Comparison of ENCODE assay signal across 20 cellular contexts in genomic region chr5:75473463-75473862, GRCh38. TPM values are rescaled to one million over a fixed set of nuclear protein-coding genes. Genes with fewer than 3 reads are reported as not detected.
DNase-seq lines count a peak whose midpoint lies in the region; ATAC-seq, FAIRE-seq and TF ChIP-seq lines count a peak whose summit lies in the region.
"Had no signal": no experiment of that assay in that cellular context is flagged by ENCODE, and none has a peak within 500 bp of the region (broad histone marks: within the 10 kb centered on the region; RNA-seq: fewer than 3 reads in every experiment).

No MANE protein-coding gene starts in this region.

- H3K27me3 ChIP-seq in GM12878 (replicated peaks in 1 of 2; ENCODE audit: control insufficient read depth in 2 of 2, insufficient read depth in 2 of 2, low read length in 1 of 2) (no peaks in the 10 kb centered on the region), small intestine (ENCODE audit: control insufficient read depth in 2 of 2, insufficient read depth in 2 of 2, low read length in 2 of 2) (no peaks in the 10 kb centered on the region)
- H3K27me3 ChIP-seq: SJSA1 had no signal

- RAD21 ChIA-PET in GM12878 (lab: Charles Lee; ENCODE audit: unreplicated experiment), result interaction anchor here (1.5 kb wide), 1 partner anchor 12 kb away, joined by 3 read pairs; no protein-coding TSS in a partner anchor

- no peak overlapping the region for H3K9ac ChIP-seq in GM12878 (ENCODE audit: control insufficient read depth, insufficient read depth, low read length)

- POLR2A ChIA-PET in GM12878 (lab: Charles Lee), result no interaction called here

- no peak for TF ChIP-seq POLR2A in GM12878 (IDR thresholded peaks at IDR 0.05; ENCODE audit: low read depth, low read length)

- peak; percentile 37 for ATAC-seq in GM12878
- ATAC-seq: Right ventricle myocardium inferior had no signal

- CTCF ChIA-PET in GM12878 (lab: Yijun Ruan, JAX), result interaction anchor here (0.7 kb wide), 1 partner anchor 8 kb away, joined by 3 read pairs; no protein-coding TSS in a partner anchor

- TF ChIP-seq CTCF in GM12878 (IDR thresholded peaks at IDR 0.05 in 2 of 3, conservative IDR thresholded peaks at IDR 0.05 in 1 of 3; ENCODE audit: control insufficient read depth in 2 of 3, extremely low read depth in 1 of 3, insufficient read depth in 1 of 3, low read depth in 3 of 3, low read length in 3 of 3), result no peak

- H3K79me2 ChIP-seq in GM12878 (ENCODE audit: control insufficient read depth, insufficient read depth, low read length), result peaks cover 38% of the 10 kb centered on the region

- H3K4me3 ChIP-seq in GM12878, result no peak overlapping the region
- H3K4me3 ChIP-seq in small intestine (ENCODE audit: low read depth in 1 of 2, low read length in 2 of 2), result no peak overlapping the region
- H3K4me3 ChIP-seq: HAP-1, SJSA1 had no signal

- SMC1A ChIA-PET in GM12878 (lab: Charles Lee; ENCODE audit: uncharacterized antibody, unreplicated experiment), result interaction anchor here (1.7 to 1.8 kb wide), 2 partner anchors 12 to 16 kb away, joined by 4 to 7 read pairs; no protein-coding TSS in a partner anchor

- H3K36me3 ChIP-seq in GM12878 (ENCODE audit: control insufficient read depth in 2 of 2, insufficient read depth in 2 of 2, low read length in 1 of 2), result peaks cover 0 to 2% of the 10 kb centered on the region in 2 experiments; a peak in 2 of 4 replicates
- H3K36me3 ChIP-seq in small intestine (ENCODE audit: control insufficient read depth in 2 of 2, insufficient read depth in 2 of 2, low read length in 2 of 2), result peaks cover 0 to 1% of the 10 kb centered on the region in 2 donors
- H3K36me3 ChIP-seq: HAP-1 had no signal

- H3K27ac ChIP-seq in GM12878 (ENCODE audit: control insufficient read depth, insufficient read depth) (no peak overlapping the region), small intestine (ENCODE audit: low read depth in 1 of 2, low read length in 1 of 2) (no peak overlapping the region)
- H3K27ac ChIP-seq: SJSA1 had no signal

- no peak overlapping the region for H3K4me2 ChIP-seq in GM12878 (ENCODE audit: control insufficient read depth, insufficient read depth)

- no peak overlapping the region for H2AFZ ChIP-seq in GM12878 (ENCODE audit: control insufficient read depth, low read depth, low read length)

- peaks cover 17% of the 10 kb centered on the region for H3K9me3 ChIP-seq in GM12878 (replicated peaks; ENCODE audit: control insufficient read depth, insufficient read depth, low read length)
- H3K9me3 ChIP-seq in small intestine (ENCODE audit: control insufficient read depth, low read depth), result no peaks in the 10 kb centered on the region

- TF ChIP-seq EP300 in GM12878 (IDR thresholded peaks at IDR 0.05; ENCODE audit: borderline replicate concordance in 1 of 2, control insufficient read depth in 1 of 2, low read depth in 2 of 2, low read length in 2 of 2), result no peak

- in situ Hi-C loops in Caki2 (cut with HindIII; ENCODE audit: low pct_unique_long_range_greater_than_20kb, low sequenced_read_pairs) (no loop called here), GM12878 (cut with MboI) (no loop called here)

- no peaks in the 10 kb centered on the region for H3K4me1 ChIP-seq in GM12878 (ENCODE audit: control insufficient read depth, insufficient read depth, low read length)
- H3K4me1 ChIP-seq in small intestine (ENCODE audit: control insufficient read depth in 2 of 2, insufficient read depth in 1 of 2, low read depth in 1 of 2, low read length in 1 of 2), result peaks cover 2 to 3% of the 10 kb centered on the region in 2 donors
- H3K4me1 ChIP-seq: SJSA1 had no signal

- WGBS in GM12878 (ENCODE audit: insufficient coverage, insufficient replicate concordance, low lambda C conversion rate, missing lambda C conversion rate), result 95% methylated on average over 2 of the region's 2 CpGs
- 50 to 76% (median 58%) methylated on average over 2 of the region's 2 CpGs for whole genome bisulfite sequencing in small intestine, 3 donors

- BruUV-seq in GM12878 (replicated peaks; lab: Mats Ljungman, UMichigan), result no TSS peak

- no peak for FAIRE-seq in GM12878 (lab: Jason Lieb, UNC)
- FAIRE-seq in small intestine (lab: Jason Lieb, UNC), result peak; percentile 51

- no peak for TF ChIP-seq RAD21 in GM12878 (IDR thresholded peaks at IDR 0.05; ENCODE audit: insufficient read depth, low read depth, low read length)

- peak; percentile 2 for DNase-seq in Caki2 (ENCODE audit: low read depth)
- no peak for DNase-seq in GM12878 (ENCODE audit: low read depth, low spot score)
- peak; percentile 37 for DNase-seq in kidney glomerular epithelial cell (lab: John Stamatoyannopoulos, UW)
- DNase-seq in small intestine, result peak; percentile 33
- no peak for DNase-seq in NCI-H187 treated with DMSO at 0.1 percent for 48 hours (lab: John Stamatoyannopoulos, UW)
- no peak for DNase-seq in NCI-H510A treated with DMSO at 0.1 percent for 48 hours (lab: John Stamatoyannopoulos, UW)
- no peak for DNase-seq in COLO668 (lab: John Stamatoyannopoulos, UW; ENCODE audit: unreplicated experiment)
- DNase-seq: Calu3; CD4-positive, alpha-beta T cell; DMS153; GDM1; NCI-H1105; NCI-H1694; NCI-H2081 treated with DMSO at 0.1 percent for 48 hours; NCI-H446; NCI-H526 treated with DMSO at 0.1 percent for 48 hours; OCI-M1 had no signal

- no peaks in the 10 kb centered on the region for H4K20me1 ChIP-seq in GM12878 (ENCODE audit: control insufficient read depth, insufficient read depth)

- intact Hi-C loops in GM12878 (cut with micrococcal nuclease; ENCODE audit: unreplicated experiment), result no loop called here

TF ChIP-seq in GM12878, 131 proteins besides CTCF, POLR2A, EP300 and RAD21 (continues in another document):
- TF ChIP-seq BHLHE40 (IDR thresholded peaks at IDR 0.05; ENCODE audit: borderline replicate concordance in 1 of 2, low read depth in 2 of 2, low read length in 1 of 2), result no peak
- no peak for TF ChIP-seq CBX5 (IDR thresholded peaks at IDR 0.05; ENCODE audit: low read depth)
- TF ChIP-seq, protein P1, sequence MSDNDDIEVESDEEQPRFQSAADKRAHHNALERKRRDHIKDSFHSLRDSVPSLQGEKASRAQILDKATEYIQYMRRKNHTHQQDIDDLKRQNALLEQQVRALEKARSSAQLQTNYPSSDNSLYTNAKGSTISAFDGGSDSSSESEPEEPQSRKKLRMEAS (IDR thresholded peaks at IDR 0.05; ENCODE audit: low read depth, low read length), result no peak

RNA-seq across cellular contexts. Expression of gene CERT1, which starts 38.0 kb away (rescaled TPM):
- 11.0 and 33.0 TPM in 2 replicates for total RNA-seq in Caki2 (2014; rRNA removed; shearing (Covaris generic); ENCODE audit: low replicate concordance)
- 213 and 216 TPM in 2 replicates for total RNA-seq in GM12878 (2013; cell fraction: nucleolus; rRNA removed)
- total RNA-seq in GM12878 (2014; rRNA removed) (13.3 and 13.4 TPM in 2 replicates), GM12878 (2014; rRNA removed; fragmentation: Illumina TruSeq; extraction: Trizol) (35.3 and 36.7 TPM in 2 replicates), GM12878 (2021) (30.2 and 30.7 TPM in 2 replicates)
- polyA plus RNA-seq in GM12878 (2011; ENCODE audit: low read depth), result 11.9 TPM
- polyA plus RNA-seq in GM12878 (2011; rRNA removed) (26.5 and 27.6 TPM in 2 replicates), GM12878 (2014; fragmentation: Illumina TruSeq; extraction: Trizol) (32.5 and 43.2 TPM in 2 replicates), GM12878 (2014; fragmentation: Nextera tagmentation; extraction: Ambion mirVana) (10 to 100 TPM in 1 of 2 experiments, 1 to 10 TPM in 1; 7.7 to 10.4 TPM), GM12878 (2014; rRNA removed) (11.1 and 14.1 TPM in 2 replicates), GM12878 (2016; fragmentation: Nextera tagmentation; extraction: Ambion mirVana) (10 to 100 TPM; 24.6 to 29.9 TPM), small intestine (10 to 100 TPM; 15.1 to 24.4 (median 20.0) TPM)
- 11.6 and 28.3 TPM in 2 replicates for polyA plus RNA-seq in GM12878 (2011; cell fraction: cytosol; rRNA removed)
- polyA plus RNA-seq in GM12878 (2011; cell fraction: nucleus; rRNA removed), result 23.0 and 25.2 TPM in 2 replicates
- polyA plus RNA-seq in GM12878 (2012), result 15.4 and 25.1 TPM in 2 replicates
- polyA minus RNA-seq in GM12878 (2011; rRNA and poly(A)+ RNA removed), result 57.1 and 106 TPM in 2 replicates
- polyA minus RNA-seq in GM12878 (2011; cell fraction: cytosol; rRNA and poly(A)+ RNA removed), result 19.9 and 22.8 TPM in 2 replicates
- polyA minus RNA-seq in GM12878 (2011; cell fraction: nucleus; rRNA and poly(A)+ RNA removed), result 41.0 and 78.9 TPM in 2 replicates

RNA-seq across cellular contexts. Expression of gene POLK, which starts 38.2 kb away (rescaled TPM):
- total RNA-seq in Caki2 (2014; rRNA removed; shearing (Covaris generic); ENCODE audit: low replicate concordance), result 7.1 and 12.8 TPM in 2 replicates
- 231 and 234 TPM in 2 replicates for total RNA-seq in GM12878 (2013; cell fraction: nucleolus; rRNA removed)
- total RNA-seq in GM12878 (2014; rRNA removed) (29.0 and 36.8 TPM in 2 replicates), GM12878 (2014; rRNA removed; fragmentation: Illumina TruSeq; extraction: Trizol) (39.9 and 42.0 TPM in 2 replicates), GM12878 (2021) (25.6 and 26.6 TPM in 2 replicates)
- polyA plus RNA-seq in GM12878 (2011; ENCODE audit: low read depth), result 7.1 TPM
- polyA plus RNA-seq in GM12878 (2011; rRNA removed) (47.6 and 75.0 TPM in 2 replicates), GM12878 (2014; fragmentation: Illumina TruSeq; extraction: Trizol) (36.7 and 44.0 TPM in 2 replicates), GM12878 (2014; fragmentation: Nextera tagmentation; extraction: Ambion mirVana) (10 to 100 TPM; 10.4 to 10.7 TPM), GM12878 (2014; rRNA removed) (15.0 and 20.9 TPM in 2 replicates), GM12878 (2016; fragmentation: Nextera tagmentation; extraction: Ambion mirVana) (10 to 100 TPM; 29.0 to 32.0 TPM), small intestine (1 to 10 TPM; 3.2 to 5.4 (median 3.8) TPM)
- polyA plus RNA-seq in GM12878 (2011; cell fraction: cytosol; rRNA removed), result 15.9 and 19.4 TPM in 2 replicates
- polyA plus RNA-seq in GM12878 (2011; cell fraction: nucleus; rRNA removed), result 29.1 and 39.9 TPM in 2 replicates
- 10.4 and 16.5 TPM in 2 replicates for polyA plus RNA-seq in GM12878 (2012)
- polyA minus RNA-seq in GM12878 (2011; rRNA and poly(A)+ RNA removed), result 50.9 and 127 TPM in 2 replicates
- 17.5 and 25.1 TPM in 2 replicates for polyA minus RNA-seq in GM12878 (2011; cell fraction: cytosol; rRNA and poly(A)+ RNA removed)
- 33.9 and 57.1 TPM in 2 replicates for polyA minus RNA-seq in GM12878 (2011; cell fraction: nucleus; rRNA and poly(A)+ RNA removed)

Comparison
In these comparisons a context has a peak if more than half of its experiments do, and no peak if none do; other contexts are left out.
1. DNase-seq: peak in Caki2 (single experiment), kidney glomerular epithelial cell (single experiment) and small intestine (single experiment); none in GM12878 (single experiment), NCI-H187 treated with DMSO at 0.1 percent for 48 hours (single experiment), NCI-H510A treated with DMSO at 0.1 percent for 48 hours (single experiment) and COLO668 (single experiment).